Comparison of ENCODE assay signal across 17 cellular contexts in genomic region chr20:33871362-33871761, GRCh38.
DNase-seq lines count a peak whose midpoint lies in the region; ATAC-seq and TF ChIP-seq lines count a peak whose summit lies in the region.
"Had no signal": no experiment of that assay in that cellular context is flagged by ENCODE, and none has a peak within 500 bp of the region (broad histone marks: within the 10 kb centered on the region; RNA-seq: fewer than 3 reads in every experiment).

No MANE protein-coding gene starts in this region.

- peaks cover 5% of the 10 kb centered on the region for H3K4me1 Mint-ChIP-seq in CD14-positive monocyte
- H3K4me1 Mint-ChIP-seq: CD8-positive, alpha-beta memory T cell had no signal

- H3K27ac Mint-ChIP-seq in CD14-positive monocyte = no peak overlapping the region
- H3K27ac Mint-ChIP-seq: activated CD4-positive, alpha-beta memory T cell treated with anti-CD3 and anti-CD28 coated beads for 36 hours; activated naive CD8-positive, alpha-beta T cell; activated T-cell treated with anti-CD3 and anti-CD28 coated beads, Interleukin-2, amount 50 U/mL, for 24 hours; H9 had no signal

- H3K27ac ChIP-seq in AG04450 (ENCODE audit: low read depth, low read length) (no peak overlapping the region), prostate gland (no peak overlapping the region)
- H3K27ac ChIP-seq: spleen had no signal

- no peaks in the 10 kb centered on the region for H3K4me1 ChIP-seq in prostate gland (replicated peaks)

- H3K4me3 ChIP-seq in AG04450 (ENCODE audit: low read depth, low read length) = peak overlapping the region; percentile 43
- peak overlapping the region; percentile 20; the same call in 1 of the 2 replicates for H3K4me3 ChIP-seq in WI38 (ENCODE audit: low read depth, low read length)
- H3K4me3 ChIP-seq in fibroblast of the aortic adventitia (ENCODE audit: low read depth, low read length) = peak overlapping the region; percentile 37
- H3K4me3 ChIP-seq in prostate gland = peak overlapping the region; percentile 11 to 21

- POLR2A ChIA-PET in AG04450 (lab: Yijun Ruan, JAX) = interaction anchor here (0.6 kb wide), 1 partner anchor 73 kb away, joined by 5 read pairs; no protein-coding TSS in a partner anchor

- TF ChIP-seq POLR2A in prostate gland (IDR thresholded peaks at IDR 0.05) = no peak

- H3K27me3 Mint-ChIP-seq in CD14-positive monocyte (ENCODE audit: low read depth in 3 of 3) = peaks cover 2 to 5% (median 4%) of the 10 kb centered on the region in 3 donors
- H3K27me3 Mint-ChIP-seq: activated CD4-positive, alpha-beta memory T cell treated with anti-CD3 and anti-CD28 coated beads for 36 hours; activated naive CD8-positive, alpha-beta T cell; activated T-cell treated with anti-CD3 and anti-CD28 coated beads, Interleukin-2, amount 50 U/mL, for 24 hours had no signal

- no peak overlapping the region for H3K4me3 Mint-ChIP-seq in CD14-positive monocyte
- H3K4me3 Mint-ChIP-seq: activated CD4-positive, alpha-beta memory T cell treated with anti-CD3 and anti-CD28 coated beads for 36 hours; activated naive CD8-positive, alpha-beta T cell; activated T-cell treated with anti-CD3 and anti-CD28 coated beads, Interleukin-2, amount 50 U/mL, for 24 hours; CD8-positive, alpha-beta memory T cell; H9 had no signal

- intact Hi-C loops in prostate gland (cut with DNase I) = no loop called here
- intact Hi-C loops in CD14-positive monocyte (cut with micrococcal nuclease) = no loop called here

- H3K27me3 ChIP-seq in AG04450 (ENCODE audit: control insufficient read depth, insufficient read depth, low read length) (peaks cover 30% of the 10 kb centered on the region), prostate gland (replicated peaks; ENCODE audit: insufficient read depth) (no peaks in the 10 kb centered on the region)
- H3K27me3 ChIP-seq: spleen had no signal

- CTCF ChIA-PET in AG04450 (lab: Charles Lee) = interaction anchor here (1.1 kb wide), 1 partner anchor 199 kb away, joined by 5 read pairs; no protein-coding TSS in a partner anchor

- no peaks in the 10 kb centered on the region for H3K36me3 Mint-ChIP-seq in CD14-positive monocyte
- H3K36me3 Mint-ChIP-seq: activated CD4-positive, alpha-beta memory T cell treated with anti-CD3 and anti-CD28 coated beads for 36 hours; activated naive CD8-positive, alpha-beta T cell had no signal

- DNase-seq in AG04450 (ENCODE audit: low read depth, low spot score) = no peak
- DNase-seq in fibroblast of the aortic adventitia (ENCODE audit: low read depth) = peak; percentile 69
- DNase-seq in prostate gland (ENCODE audit: low spot score) = peak; percentile 67
- no peak for DNase-seq in CD14-positive monocyte (ENCODE audit: low spot score)
- no peak for DNase-seq in activated CD4-positive, alpha-beta T cell treated with anti-CD3 and anti-CD28 coated beads for 4 hours
- DNase-seq in HUDEP-2 (lab: John Stamatoyannopoulos, UW; ENCODE audit: unreplicated experiment in 76 of 76) = no peak
- DNase-seq: activated CD4-positive, alpha-beta memory T cell treated with anti-CD3 and anti-CD28 coated beads for 36 hours; activated T-cell treated with anti-CD3 and anti-CD28 coated beads, Interleukin-2, amount 50 U/mL, for 24 hours; CD8-positive, alpha-beta memory T cell; effector CD4-positive, alpha-beta T cell; H9; NCI-H1694 treated with DMSO at 0.1 percent for 48 hours; NCI-H226; spleen had no signal

- peaks cover 0 to 1% (median 0%) of the 10 kb centered on the region in 7 donors for H3K9me3 Mint-ChIP-seq in CD14-positive monocyte
- H3K9me3 Mint-ChIP-seq: activated CD4-positive, alpha-beta memory T cell treated with anti-CD3 and anti-CD28 coated beads for 36 hours; activated T-cell treated with anti-CD3 and anti-CD28 coated beads, Interleukin-2, amount 50 U/mL, for 24 hours; CD8-positive, alpha-beta memory T cell; H9 had no signal

- TF ChIP-seq CTCF in AG04450 (IDR thresholded peaks at IDR 0.05; ENCODE audit: low read depth, low read length) (no peak), WI38 (IDR thresholded peaks at IDR 0.05; ENCODE audit: low read depth, low read length) (no peak), fibroblast of the aortic adventitia (IDR thresholded peaks at IDR 0.05; ENCODE audit: insufficient read depth, low read length) (no peak), prostate gland (IDR thresholded peaks at IDR 0.05) (no peak), CD14-positive monocyte (IDR thresholded peaks at IDR 0.05) (no peak)

- H3K9me3 ChIP-seq in AG04450 (ENCODE audit: control insufficient read depth, insufficient read depth, low read length) (peaks cover under 1% of the 10 kb centered on the region; the same call in 1 of the 2 replicates), prostate gland (no peaks in the 10 kb centered on the region)
- H3K9me3 ChIP-seq: spleen had no signal

- no peak for ATAC-seq in GM21576 (IDR thresholded peaks at IDR 0.05; ENCODE audit: unreplicated experiment)

- WGBS in prostate gland = 13% methylated on average over 12 of the region's 12 CpGs

- H3K36me3 ChIP-seq in prostate gland = no peaks in the 10 kb centered on the region
- H3K36me3 ChIP-seq: spleen had no signal

Comparison
In these comparisons a context has a peak if more than half of its experiments do, and no peak if none do; other contexts are left out.
1. DNase-seq: peak in fibroblast of the aortic adventitia (single experiment) and prostate gland (single experiment); none in AG04450 (single experiment), CD14-positive monocyte (single experiment), activated CD4-positive, alpha-beta T cell treated with anti-CD3 and anti-CD28 coated beads for 4 hours (0 of 2) and HUDEP-2 (0 of 76).
2. Peak in every context shown above with its lines, with median percentiles within 50 percentile points of each other: H3K4me3 ChIP-seq.